In the genomic region with DNA sequence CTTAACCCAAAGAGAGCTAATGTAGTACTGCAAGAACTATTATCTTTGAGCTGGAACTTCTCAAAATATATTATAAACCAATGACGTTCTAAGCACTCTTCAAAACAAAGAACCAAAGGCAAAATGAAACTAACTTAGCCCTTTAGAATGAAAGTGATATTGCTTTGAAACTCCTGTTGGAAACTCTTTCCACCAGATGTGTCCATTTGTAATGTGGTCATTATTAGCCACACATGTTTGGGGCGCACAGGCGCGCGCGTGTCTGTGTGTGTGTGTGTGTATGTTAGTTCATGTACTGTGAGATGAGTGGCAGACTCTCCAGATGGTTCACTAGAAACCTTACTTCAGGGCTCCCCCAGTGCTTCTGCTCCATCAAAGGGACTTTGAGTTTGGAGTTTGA, we compare ENCODE assay signal across 17 cellular contexts.
DNase-seq lines count a peak whose midpoint lies in the region; ATAC-seq and TF ChIP-seq lines count a peak whose summit lies in the region.
"Had no signal": no experiment of that assay in that cellular context is flagged by ENCODE, and none has a peak within 500 bp of the region (broad histone marks: within the 10 kb centered on the region; RNA-seq: fewer than 3 reads in every experiment).

No MANE protein-coding gene starts in this region.

- ATAC-seq in HG02885 (IDR thresholded peaks at IDR 0.05; ENCODE audit: poor library complexity, unreplicated experiment) = no peak
- ATAC-seq in GM18517 (IDR thresholded peaks at IDR 0.05; ENCODE audit: unreplicated experiment) = no peak
- ATAC-seq: CD8-positive, alpha-beta T cell; GM23338 had no signal

- no peak for TF ChIP-seq POLR2A in uterus (IDR thresholded peaks at IDR 0.05)

- H3K4me1 ChIP-seq in adipocyte (ENCODE audit: control insufficient read depth, insufficient read depth, low read length) (no peaks in the 10 kb centered on the region), uterus (no peaks in the 10 kb centered on the region)
- H3K4me1 ChIP-seq: BLaER1 treated with 17β-estradiol and CSF1 and Interleukin-3, amounts not matched to agents 10 nM and 100 nM had no signal

- no peak for TF ChIP-seq CTCF in GM12865 (IDR thresholded peaks at IDR 0.05; ENCODE audit: insufficient read depth, low read depth, low read length, missing control alignments)
- no peak for TF ChIP-seq CTCF in uterus (IDR thresholded peaks at IDR 0.05)

- H3K9me3 ChIP-seq in adipocyte (ENCODE audit: control insufficient read depth, low read length) (peaks cover 15% of the 10 kb centered on the region), uterus (no peaks in the 10 kb centered on the region)

- no peaks in the 10 kb centered on the region for H3K27me3 ChIP-seq in adipocyte (replicated peaks; ENCODE audit: control insufficient read depth, insufficient read depth, low read length)
- H3K27me3 ChIP-seq in uterus = no peaks in the 10 kb centered on the region
- H3K27me3 ChIP-seq: BLaER1 treated with 17β-estradiol and CSF1 and Interleukin-3, amounts not matched to agents 10 nM and 100 nM had no signal

- H3K36me3 ChIP-seq in adipocyte (ENCODE audit: control insufficient read depth, insufficient read depth, low read length, severe bottlenecking) = no peaks in the 10 kb centered on the region
- no peaks in the 10 kb centered on the region for H3K36me3 ChIP-seq in uterus
- H3K36me3 ChIP-seq: BLaER1 treated with 17β-estradiol and CSF1 and Interleukin-3, amounts not matched to agents 10 nM and 100 nM had no signal

- H3K4me3 ChIP-seq in GM12865 (ENCODE audit: low read depth, low read length) (no peak overlapping the region), adipocyte (ENCODE audit: low read length) (no peak overlapping the region), uterus (no peak overlapping the region)
- H3K4me3 ChIP-seq: BLaER1 treated with 17β-estradiol and CSF1 and Interleukin-3, amounts not matched to agents 10 nM and 100 nM; GM23338 had no signal

- DNase-seq in GM12865 (ENCODE audit: low read depth) (peak; percentile 25), MV-4-11 (lab: John Stamatoyannopoulos, UW) (peak; percentile 34), adipocyte (ENCODE audit: low read depth) (peak; percentile 4), NCI-H526 treated with DMSO at 0.1 percent for 48 hours (lab: John Stamatoyannopoulos, UW) (no peak), uterus (no peak)
- DNase-seq: ACHN; AML-193; Calu3; CD8-positive, alpha-beta T cell; DMS79 treated with DMSO at 0.1 percent for 48 hours; EL; HCEC 1CT had no signal

- no peak overlapping the region for H3K27ac ChIP-seq in uterus
- H3K27ac ChIP-seq: BLaER1 treated with 17β-estradiol and CSF1 and Interleukin-3, amounts not matched to agents 10 nM and 100 nM; HL-60 had no signal

- no peak overlapping the region for H3K9ac ChIP-seq in adipocyte (ENCODE audit: low read length)
- H3K9ac ChIP-seq: BLaER1 treated with 17β-estradiol and CSF1 and Interleukin-3, amounts not matched to agents 10 nM and 100 nM had no signal

- intact Hi-C loops in uterus (cut with DNase I; ENCODE audit: low total_unique reads) = no loop called here

Comparison
In these comparisons a context has a peak if more than half of its experiments do, and no peak if none do; other contexts are left out.
1. DNase-seq: peak in GM12865 (single experiment), MV-4-11 (single experiment) and adipocyte (single experiment); none in NCI-H526 treated with DMSO at 0.1 percent for 48 hours (single experiment) and uterus (0 of 2).